In the genomic region with DNA sequence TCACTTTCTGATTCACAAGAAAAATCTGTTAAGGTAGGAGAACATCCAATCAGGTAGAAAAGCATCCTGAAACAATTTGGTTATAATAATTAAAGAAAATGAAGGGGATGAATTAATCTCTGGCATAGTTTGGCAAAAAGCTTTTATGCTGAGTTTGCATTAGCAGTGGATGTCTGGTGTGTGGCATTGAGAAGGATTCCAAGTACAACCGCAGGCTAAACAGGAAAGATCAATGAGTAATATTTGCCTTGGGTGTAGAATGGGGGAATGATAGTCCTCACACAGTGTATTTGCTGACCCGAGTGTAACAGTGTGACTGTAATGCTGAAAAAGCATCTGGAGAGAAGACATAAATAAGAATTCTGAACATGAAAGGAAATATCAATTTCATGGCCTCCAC, we compare ENCODE assay signal across 12 cellular contexts.
DNase-seq lines count a peak whose midpoint lies in the region; ATAC-seq and TF ChIP-seq lines count a peak whose summit lies in the region.
"Had no signal": no experiment of that assay in that cellular context is flagged by ENCODE, and none has a peak within 500 bp of the region (broad histone marks: within the 10 kb centered on the region; RNA-seq: fewer than 3 reads in every experiment).

No MANE protein-coding gene starts in this region.

- H3K27ac Mint-ChIP-seq in activated naive CD4-positive, alpha-beta T cell treated with anti-CD3 and anti-CD28 coated beads, Interleukin-2, amount 10 ng/mL, durations not matched to agents 7 days and 5 days, result no peak overlapping the region
- no peak overlapping the region for H3K27ac Mint-ChIP-seq in CD14-positive monocyte
- H3K27ac Mint-ChIP-seq: activated naive CD4-positive, alpha-beta T cell treated with anti-CD3 and anti-CD28 coated beads for 36 hours; stimulated activated effector memory CD8-positive, alpha-beta T cell treated with anti-CD3 and anti-CD28 coated beads, Interleukin-12 subunit alpha, Interleukin-12 subunit beta, amount 100 ng/mL, for 72 hours had no signal

- TF ChIP-seq CTCF in HFF-Myc (IDR thresholded peaks at IDR 0.05; ENCODE audit: low read depth, low read length, missing control alignments) (no peak), CD14-positive monocyte (IDR thresholded peaks at IDR 0.05) (no peak)

- no peaks in the 10 kb centered on the region for H3K9me3 Mint-ChIP-seq in activated naive CD4-positive, alpha-beta T cell treated with anti-CD3 and anti-CD28 coated beads, Interleukin-2, amount 10 ng/mL, durations not matched to agents 7 days and 5 days
- peaks cover 1 to 13% (median 6%) of the 10 kb centered on the region in 7 donors for H3K9me3 Mint-ChIP-seq in CD14-positive monocyte
- H3K9me3 Mint-ChIP-seq: activated naive CD4-positive, alpha-beta T cell treated with anti-CD3 and anti-CD28 coated beads for 36 hours had no signal

- no peaks in the 10 kb centered on the region for H3K4me1 Mint-ChIP-seq in activated naive CD4-positive, alpha-beta T cell treated with anti-CD3 and anti-CD28 coated beads, Interleukin-2, amount 10 ng/mL, durations not matched to agents 7 days and 5 days
- peaks cover 5% of the 10 kb centered on the region for H3K4me1 Mint-ChIP-seq in CD14-positive monocyte
- H3K4me1 Mint-ChIP-seq: stimulated activated effector memory CD8-positive, alpha-beta T cell treated with anti-CD3 and anti-CD28 coated beads, Interleukin-12 subunit alpha, Interleukin-12 subunit beta, amount 100 ng/mL, for 72 hours had no signal

- no peak overlapping the region for H3K4me3 Mint-ChIP-seq in activated naive CD4-positive, alpha-beta T cell treated with anti-CD3 and anti-CD28 coated beads, Interleukin-2, amount 10 ng/mL, durations not matched to agents 7 days and 5 days
- no peak overlapping the region for H3K4me3 Mint-ChIP-seq in CD14-positive monocyte
- H3K4me3 Mint-ChIP-seq: activated naive CD4-positive, alpha-beta T cell treated with anti-CD3 and anti-CD28 coated beads for 36 hours; stimulated activated effector memory CD8-positive, alpha-beta T cell treated with anti-CD3 and anti-CD28 coated beads, Interleukin-12 subunit alpha, Interleukin-12 subunit beta, amount 100 ng/mL, for 72 hours had no signal

- CTCF ChIA-PET in activated naive CD4-positive, alpha-beta T cell treated with anti-CD3 and anti-CD28 coated beads, Interleukin-2, amount 10 ng/mL, durations not matched to agents 7 days and 5 days (lab: Charles Lee), result no interaction called here

- intact Hi-C loops in sciatic nerve (cut with DNase I) (no loop called here), CD14-positive monocyte (cut with micrococcal nuclease) (loop anchor here in 1 of 2 donors (10.0 kb wide), 1 partner anchor 108 kb away; no protein-coding TSS in a partner anchor)

- H3K36me3 Mint-ChIP-seq in activated naive CD4-positive, alpha-beta T cell treated with anti-CD3 and anti-CD28 coated beads, Interleukin-2, amount 10 ng/mL, durations not matched to agents 7 days and 5 days, result no peaks in the 10 kb centered on the region
- no peaks in the 10 kb centered on the region for H3K36me3 Mint-ChIP-seq in CD14-positive monocyte
- H3K36me3 Mint-ChIP-seq: stimulated activated effector memory CD8-positive, alpha-beta T cell treated with anti-CD3 and anti-CD28 coated beads, Interleukin-12 subunit alpha, Interleukin-12 subunit beta, amount 100 ng/mL, for 72 hours had no signal

- no peak overlapping the region for H3K4me3 ChIP-seq in HFF-Myc (replicated peaks; ENCODE audit: low read depth, low read length)

- H3K27me3 Mint-ChIP-seq in activated naive CD4-positive, alpha-beta T cell treated with anti-CD3 and anti-CD28 coated beads, Interleukin-2, amount 10 ng/mL, durations not matched to agents 7 days and 5 days, result peaks cover 3% of the 10 kb centered on the region
- peaks cover 2% of the 10 kb centered on the region in 3 donors for H3K27me3 Mint-ChIP-seq in CD14-positive monocyte (ENCODE audit: low read depth in 3 of 3)

- DNase-seq in HFF-Myc (ENCODE audit: extremely low read depth, low read depth) (peak; percentile 10), SW480 (ENCODE audit: low spot score) (peak; percentile 11), fibroblast of peridontal ligament (ENCODE audit: extremely low read depth) (peak; percentile 57), sciatic nerve (ENCODE audit: low spot score) (no peak), NCI-H2227 treated with DMSO at 0.1 percent for 48 hours (lab: John Stamatoyannopoulos, UW) (no peak), CD14-positive monocyte (ENCODE audit: low spot score) (no peak)
- no peak for DNase-seq in activated naive CD4-positive, alpha-beta T cell treated with anti-CD3 and anti-CD28 coated beads, Interleukin-2, amount 10 ng/mL, durations not matched to agents 7 days and 5 days
- DNase-seq: activated naive CD4-positive, alpha-beta T cell treated with anti-CD3 and anti-CD28 coated beads for 36 hours; NCI-H2081 treated with DMSO at 0.1 percent for 48 hours; stimulated activated CD4-positive, alpha-beta T cell treated with anti-CD3 and anti-CD28 coated beads, Interleukin-4, amount 100 ng/mL, for 24 hours had no signal

- peak; percentile 63 for ATAC-seq in sciatic nerve
- ATAC-seq in GM19023 (IDR thresholded peaks at IDR 0.05; ENCODE audit: unreplicated experiment), result no peak
- ATAC-seq: stimulated activated effector memory CD8-positive, alpha-beta T cell treated with anti-CD3 and anti-CD28 coated beads, Interleukin-12 subunit alpha, Interleukin-12 subunit beta, amount 100 ng/mL, for 72 hours had no signal

Comparison
In these comparisons a context has a peak if more than half of its experiments do, and no peak if none do; other contexts are left out.
1. DNase-seq: peak in HFF-Myc (single experiment), SW480 (single experiment) and fibroblast of peridontal ligament (single experiment); none in sciatic nerve (single experiment), NCI-H2227 treated with DMSO at 0.1 percent for 48 hours (single experiment), activated naive CD4-positive, alpha-beta T cell treated with anti-CD3 and anti-CD28 coated beads, Interleukin-2, amount 10 ng/mL, durations not matched to agents 7 days and 5 days (single experiment) and CD14-positive monocyte (single experiment).